8 cellular contexts compared by ENCODE assay signal in genomic region chr17:40218740-40219072, GRCh38. TPM values are rescaled to one million over a fixed set of nuclear protein-coding genes. Genes with fewer than 3 reads are reported as not detected.
A peak's percentile ranks its signal among the peaks of the same experiment; 100 is the strongest.
DNase-seq lines count a peak whose midpoint lies in the region; ATAC-seq lines count a peak whose summit lies in the region.

No MANE protein-coding gene starts in this region.

- DNase-seq in NCI-H510A (lab: John Stamatoyannopoulos, UW) (peak; percentile 52), lung microvascular endothelial cell (ENCODE audit: low read depth in 2 of 2) (peak; percentile 59 to 70), KG1 (lab: John Stamatoyannopoulos, UW) (no peak)
- DNase-seq in activated CD8-positive, alpha-beta memory T cell treated with anti-CD3 and anti-CD28 coated beads for 1 hour (ENCODE audit: extremely low read depth in 1 of 2, low read depth in 1 of 2): peak; percentile 52 to 76
- DNase-seq in effector memory CD4-positive, alpha-beta T cell: peak; percentile 71 to 82 (median 82)
- peak; percentile 60 to 70 (median 67) for DNase-seq in stimulated activated CD4-positive, alpha-beta T cell treated with anti-CD3 and anti-CD28 coated beads, TNF-alpha, amount 100 ng/mL, for 24 hours (ENCODE audit: low read depth in 3 of 3)

- peak; percentile 47 for ATAC-seq in HG02938 (IDR thresholded peaks at IDR 0.05; ENCODE audit: unreplicated experiment)

- no peaks in the 10 kb centered on the region for H3K9me3 ChIP-seq in effector memory CD4-positive, alpha-beta T cell (ENCODE audit: control insufficient read depth, low read length)

- peak overlapping the region; percentile 61 for H3K4me3 ChIP-seq in GM08714 (ENCODE audit: low read length)
- H3K4me3 ChIP-seq in effector memory CD4-positive, alpha-beta T cell (ENCODE audit: insufficient read depth, low read depth, low read length, poor library complexity, severe bottlenecking): peak overlapping the region; percentile 75

- peak overlapping the region; percentile 92 for H3K27ac ChIP-seq in effector memory CD4-positive, alpha-beta T cell (ENCODE audit: insufficient read depth, low read length, poor library complexity, severe bottlenecking)

- no peaks in the 10 kb centered on the region for H3K27me3 ChIP-seq in effector memory CD4-positive, alpha-beta T cell (replicated peaks; ENCODE audit: control insufficient read depth, insufficient read depth, low read length, poor library complexity, severe bottlenecking)

- H3K36me3 ChIP-seq in effector memory CD4-positive, alpha-beta T cell (ENCODE audit: control insufficient read depth, insufficient read depth, low read length): no peaks in the 10 kb centered on the region

- no peaks in the 10 kb centered on the region for H3K4me1 ChIP-seq in effector memory CD4-positive, alpha-beta T cell (ENCODE audit: control insufficient read depth, insufficient read depth, low read length, poor library complexity, severe bottlenecking)

RNA-seq across cellular contexts. Expression of gene WIPF2, which starts 0.4 kb away (rescaled TPM):
- total RNA-seq in lung microvascular endothelial cell: 4.8 and 6.2 TPM in 2 replicates

RNA-seq across cellular contexts. Expression of gene RAPGEFL1, which starts 41.4 kb away (rescaled TPM):
- 0.79 and 0.87 TPM in 2 replicates for total RNA-seq in lung microvascular endothelial cell
